ENCODE assay signal across 16 cellular contexts in the genomic region with DNA sequence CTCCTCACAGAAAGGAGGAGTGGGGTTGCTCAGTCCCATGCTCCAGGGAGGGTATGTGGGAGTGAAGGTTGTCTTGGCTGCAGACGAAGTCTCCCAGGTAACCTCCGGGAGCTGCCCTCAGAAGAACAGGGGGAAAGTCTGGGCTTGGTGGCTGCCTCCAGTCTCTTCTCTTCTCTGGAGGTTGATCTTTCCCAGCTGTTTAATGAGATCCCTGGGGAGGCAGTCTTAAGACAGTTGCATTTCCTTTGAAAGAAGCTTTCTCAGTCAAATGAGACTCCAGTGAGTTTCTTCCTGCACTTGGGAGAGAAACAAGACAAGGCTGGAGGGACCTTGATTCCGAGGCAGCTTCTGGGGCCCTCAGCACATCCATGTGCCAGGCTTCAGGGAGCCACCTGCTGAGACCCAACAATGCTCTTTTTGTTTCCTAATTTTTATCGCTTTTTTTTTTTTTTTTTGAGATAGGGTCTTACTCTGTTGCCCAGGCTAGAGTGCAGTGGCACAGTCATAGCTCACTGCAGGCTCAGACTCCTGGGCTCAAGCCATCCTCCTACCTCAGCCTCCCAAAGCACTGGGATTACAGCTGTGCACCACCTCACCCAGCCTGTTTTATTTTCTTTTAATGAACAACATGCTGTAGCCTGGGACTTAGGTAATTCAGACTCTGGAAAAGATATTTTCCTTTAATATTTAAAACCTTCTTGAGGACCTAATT.
"Had no signal": no experiment of that assay in that cellular context is flagged by ENCODE, and none has a peak within 500 bp of the region (broad histone marks: within the 10 kb centered on the region; RNA-seq: fewer than 3 reads in every experiment).

No MANE protein-coding gene starts in this region.

- H3K79me2 ChIP-seq: hepatocyte had no signal

- H3K27ac ChIP-seq: hepatocyte, psoas muscle, spleen, thyroid gland, VCaP had no signal

- H3K36me3 Mint-ChIP-seq: activated CD4-positive, alpha-beta memory T cell treated with anti-CD3 and anti-CD28 coated beads for 36 hours; natural killer cell had no signal

- H3K36me3 ChIP-seq: spleen, thyroid gland had no signal

- H3K27me3 Mint-ChIP-seq: activated CD4-positive, alpha-beta memory T cell treated with anti-CD3 and anti-CD28 coated beads for 36 hours had no signal

- H3K9me3 Mint-ChIP-seq: activated CD4-positive, alpha-beta memory T cell treated with anti-CD3 and anti-CD28 coated beads for 36 hours; activated T-cell treated with anti-CD3 and anti-CD28 coated beads, Interleukin-2, amount 50 U/mL, for 4 hours; endodermal cell; natural killer cell had no signal

- H3K4me3 ChIP-seq: hepatocyte, psoas muscle, spleen, thyroid gland had no signal

- H3K27me3 ChIP-seq: hepatocyte, spleen, thyroid gland had no signal

- H2AFZ ChIP-seq: hepatocyte had no signal

- H3K4me3 Mint-ChIP-seq: activated CD4-positive, alpha-beta memory T cell treated with anti-CD3 and anti-CD28 coated beads for 36 hours; activated T-cell treated with anti-CD3 and anti-CD28 coated beads, Interleukin-2, amount 50 U/mL, for 4 hours; endodermal cell; natural killer cell had no signal

- H3K4me2 ChIP-seq: hepatocyte had no signal

- H3K4me1 Mint-ChIP-seq: natural killer cell had no signal

- ATAC-seq: activated T-cell treated with anti-CD3 and anti-CD28 coated beads, Interleukin-2, amount 50 U/mL, for 4 hours; left ventricle myocardium superior; natural killer cell; psoas muscle; sciatic nerve had no signal

- H3K9me3 ChIP-seq: thyroid gland had no signal

- H3K4me1 ChIP-seq: psoas muscle, spleen, thyroid gland had no signal

- DNase-seq: activated CD4-positive, alpha-beta memory T cell treated with anti-CD3 and anti-CD28 coated beads for 36 hours; activated effector memory CD4-positive, alpha-beta T cell treated with Interleukin-2 at 50 U/mL for 16 hours; activated naive CD4-positive, alpha-beta T cell treated with anti-CD3 and anti-CD28 coated beads, Interleukin-2, amount 50 U/mL, for 16 hours; activated T-cell treated with anti-CD3 and anti-CD28 coated beads, Interleukin-2, amount 50 U/mL, for 4 hours; endodermal cell; erythroblast; left ventricle myocardium superior; mesenchymal stem cell; natural killer cell; occipital lobe; psoas muscle; spleen; thyroid gland had no signal

- H3K27ac Mint-ChIP-seq: activated CD4-positive, alpha-beta memory T cell treated with anti-CD3 and anti-CD28 coated beads for 36 hours; endodermal cell; natural killer cell had no signal
